ENCODE assay signal across 21 cellular contexts in the genomic region with DNA sequence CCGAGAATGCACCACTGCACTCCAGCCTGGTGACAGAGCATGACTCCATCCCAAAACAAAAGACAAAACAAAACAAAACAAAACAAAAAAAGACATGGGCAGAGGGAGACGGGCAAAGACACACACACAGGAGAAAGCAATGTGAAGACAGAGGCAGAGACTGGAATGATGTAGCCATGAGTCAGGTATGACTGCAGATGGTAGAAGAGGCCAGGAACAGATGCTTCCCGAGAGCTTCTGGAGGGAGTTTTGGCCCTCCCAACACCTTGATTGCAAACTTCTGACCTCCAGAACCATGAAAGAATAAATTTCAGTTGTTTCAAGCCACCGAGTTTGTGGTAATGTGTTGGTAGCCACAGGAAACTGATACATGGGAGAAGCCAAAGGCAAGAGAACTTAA. TPM values are rescaled to one million over a fixed set of nuclear protein-coding genes. Genes with fewer than 3 reads are reported as not detected.
A peak's percentile ranks its signal among the peaks of the same experiment; 100 is the strongest.
DNase-seq lines count a peak whose midpoint lies in the region; ATAC-seq and TF ChIP-seq lines count a peak whose summit lies in the region.
"Had no signal": no experiment of that assay in that cellular context is flagged by ENCODE, and none has a peak within 500 bp of the region (broad histone marks: within the 10 kb centered on the region; RNA-seq: fewer than 3 reads in every experiment).

No MANE protein-coding gene starts in this region.

- no peak overlapping the region for H2AFZ ChIP-seq in OCI-LY7 (ENCODE audit: low read length)

- H4K20me1 ChIP-seq in OCI-LY7 (ENCODE audit: insufficient read depth, low read length) = no peaks in the 10 kb centered on the region

- H3K27ac ChIP-seq in AG04450 (ENCODE audit: low read depth, low read length) (no peak overlapping the region), OCI-LY7 (ENCODE audit: low read depth, low read length, poor library complexity, severe bottlenecking) (no peak overlapping the region)
- H3K27ac ChIP-seq: HL-60, KMS-11, left lung, ovary had no signal

- BruUV-seq in OCI-LY7 (replicated peaks; lab: Mats Ljungman, UMichigan) = no TSS peak

- no peaks in the 10 kb centered on the region for H3K9me2 ChIP-seq in OCI-LY7 (ENCODE audit: insufficient read depth, low read length)

- intact Hi-C loops in OCI-LY7 (cut with micrococcal nuclease; ENCODE audit: unreplicated experiment) = no loop called here

- H3K4me1 ChIP-seq in adipocyte (ENCODE audit: control insufficient read depth, insufficient read depth, low read length) = peaks cover 13% of the 10 kb centered on the region
- no peaks in the 10 kb centered on the region for H3K4me1 ChIP-seq in OCI-LY7 (ENCODE audit: insufficient read depth, low read length, poor library complexity, severe bottlenecking)

- ATAC-seq in GM18858 (IDR thresholded peaks at IDR 0.05; ENCODE audit: unreplicated experiment) (no peak), HG03469 (IDR thresholded peaks at IDR 0.05; ENCODE audit: unreplicated experiment) (no peak)
- ATAC-seq: left lung; stimulated activated effector memory CD8-positive, alpha-beta T cell treated with anti-CD3 and anti-CD28 coated beads, Interleukin-12 subunit alpha, Interleukin-12 subunit beta, amount 100 ng/mL, for 72 hours had no signal

- H3K4me2 ChIP-seq in OCI-LY7 (ENCODE audit: low read length) = no peak overlapping the region
- H3K4me2 ChIP-seq: KMS-11 had no signal

- POLR2A ChIA-PET in AG04450 (lab: Yijun Ruan, JAX) (no interaction called here), OCI-LY7 (lab: Charles Lee) (no interaction called here)

- H3K9ac ChIP-seq in adipocyte (ENCODE audit: low read length) = no peak overlapping the region
- H3K9ac ChIP-seq: KMS-11 had no signal

- H3K9me3 ChIP-seq in AG04450 (ENCODE audit: control insufficient read depth, insufficient read depth, low read length) (no peaks in the 10 kb centered on the region), adipocyte (ENCODE audit: control insufficient read depth, low read length) (no peaks in the 10 kb centered on the region), OCI-LY7 (ENCODE audit: low read length) (no peaks in the 10 kb centered on the region)
- H3K9me3 ChIP-seq: left lung, ovary, tibial nerve had no signal

- H3K36me3 ChIP-seq in adipocyte (ENCODE audit: control insufficient read depth, insufficient read depth, low read length, severe bottlenecking) (no peaks in the 10 kb centered on the region), OCI-LY7 (ENCODE audit: insufficient read depth, low read length) (no peaks in the 10 kb centered on the region)
- H3K36me3 ChIP-seq: left lung, ovary, tibial nerve had no signal

- no peaks in the 10 kb centered on the region for H3K27me3 ChIP-seq in AG04450 (ENCODE audit: control insufficient read depth, insufficient read depth, low read length)
- no peaks in the 10 kb centered on the region for H3K27me3 ChIP-seq in adipocyte (replicated peaks; ENCODE audit: control insufficient read depth, insufficient read depth, low read length)
- H3K27me3 ChIP-seq: left lung, ovary, tibial nerve had no signal

- CTCF ChIA-PET in AG04450 (lab: Charles Lee) (no interaction called here), OCI-LY7 (lab: Charles Lee; ENCODE audit: unreplicated experiment) (no interaction called here)

- TF ChIP-seq CTCF in AG04450 (IDR thresholded peaks at IDR 0.05; ENCODE audit: low read depth, low read length) = no peak
- no peak for TF ChIP-seq CTCF in OCI-LY7 (conservative IDR thresholded peaks at IDR 0.05; ENCODE audit: low read length)

- H3K4me3 ChIP-seq in AG04450 (ENCODE audit: low read depth, low read length) = no peak overlapping the region
- no peak overlapping the region for H3K4me3 ChIP-seq in adipocyte (ENCODE audit: low read length)
- H3K4me3 ChIP-seq in OCI-LY7 (ENCODE audit: low read depth, low read length, poor library complexity, severe bottlenecking) = no peak overlapping the region
- H3K4me3 ChIP-seq: left lung, ovary, tibial nerve had no signal

- no peaks in the 10 kb centered on the region for H3K79me2 ChIP-seq in OCI-LY7 (ENCODE audit: insufficient read depth, low read depth, low read length)

- peak; percentile 27 for DNase-seq in AG04450 (ENCODE audit: low read depth, low spot score)
- peak; percentile 68 for DNase-seq in HPDE6-E6E7 (ENCODE audit: extremely low spot score)
- DNase-seq in adipocyte (ENCODE audit: low read depth) = peak; percentile 25
- DNase-seq in glomerular visceral epithelial cell (ENCODE audit: extremely low spot score) = peak; percentile 49
- no peak for DNase-seq in C1 segment of cervical spinal cord (lab: John Stamatoyannopoulos, UW)
- no peak for DNase-seq in OCI-LY7 (ENCODE audit: low spot score)
- DNase-seq: activated CD4-positive, alpha-beta memory T cell treated with anti-CD3 and anti-CD28 coated beads, Interleukin-2, amount 10 ng/mL, durations not matched to agents 7 days and 5 days; amniotic stem cell; COR-L47; hypothalamus; left lung; NCI-H1694; NCI-H510A; ovary had no signal

RNA-seq across cellular contexts. Expression of gene VWF, which starts 27.1 kb away (rescaled TPM):
- polyA plus RNA-seq in AG04450 (2011; rRNA removed) = 0.22 and 0.35 TPM in 2 replicates
- polyA minus RNA-seq in AG04450 (2011; rRNA and poly(A)+ RNA removed) = 0.64 and 1.0 TPM in 2 replicates
- total RNA-seq in OCI-LY7 (2014; rRNA removed; shearing (Covaris generic)) = not detected in 2 replicates
- 0.32 and 0.35 TPM in 2 replicates for total RNA-seq in OCI-LY7 (2022)
- total RNA-seq: A673; activated CD4-positive, alpha-beta memory T cell treated with anti-CD3 and anti-CD28 coated beads, Interleukin-2, amount 10 ng/mL, durations not matched to agents 7 days and 5 days had no signal

Comparison
In these comparisons a context has a peak if more than half of its experiments do, and no peak if none do; other contexts are left out.
1. DNase-seq: peak in AG04450 (single experiment), HPDE6-E6E7 (single experiment), adipocyte (single experiment) and glomerular visceral epithelial cell (single experiment); none in C1 segment of cervical spinal cord (0 of 14) and OCI-LY7 (single experiment).